Comparison of ENCODE assay signal across 13 cellular contexts in genomic region chr6:100296810-100297544, GRCh38.
DNase-seq lines count a peak whose midpoint lies in the region; ATAC-seq and TF ChIP-seq lines count a peak whose summit lies in the region.
"Had no signal": no experiment of that assay in that cellular context is flagged by ENCODE, and none has a peak within 500 bp of the region (broad histone marks: within the 10 kb centered on the region; RNA-seq: fewer than 3 reads in every experiment).

No MANE protein-coding gene starts in this region.

- H3K27ac Mint-ChIP-seq in immature natural killer cell: no peak overlapping the region
- H3K27ac Mint-ChIP-seq: mesothelial cell of epicardium had no signal

- DNase-seq in DMS53 (lab: John Stamatoyannopoulos, UW) (peak; percentile 68), NCI-H1436 treated with DMSO at 0.1 percent for 48 hours (lab: John Stamatoyannopoulos, UW) (peak; percentile 11), astrocyte of the spinal cord (ENCODE audit: low read depth, low spot score) (peak; percentile 82), lung microvascular endothelial cell (ENCODE audit: low read depth in 2 of 2) (peak; percentile 85 to 94), immature natural killer cell (no peak), KBM-7 (no peak)
- no peak for DNase-seq in activated naive CD4-positive, alpha-beta T cell (lab: John Stamatoyannopoulos, UW)
- DNase-seq: activated CD4-positive, alpha-beta T cell treated with anti-CD3 and anti-CD28 coated beads for 48 hours; activated naive CD4-positive, alpha-beta T cell treated with anti-CD3 and anti-CD28 coated beads, Interleukin-2, amount 50 U/mL, for 16 hours; erythroblast had no signal

- no peaks in the 10 kb centered on the region for H3K36me3 Mint-ChIP-seq in immature natural killer cell
- H3K36me3 Mint-ChIP-seq: mesothelial cell of epicardium had no signal

- H3K4me1 Mint-ChIP-seq in immature natural killer cell: no peaks in the 10 kb centered on the region

- H3K4me3 ChIP-seq in astrocyte of the spinal cord (ENCODE audit: low read depth, low read length): no peak overlapping the region
- H3K4me3 ChIP-seq: thoracic aorta had no signal

- no peak overlapping the region for H3K4me3 Mint-ChIP-seq in immature natural killer cell
- H3K4me3 Mint-ChIP-seq: mesothelial cell of epicardium had no signal

- H3K9me3 Mint-ChIP-seq in immature natural killer cell: peaks cover 0 to 5% (median under 1%) of the 10 kb centered on the region in 6 donors
- H3K9me3 Mint-ChIP-seq: mesothelial cell of epicardium had no signal

- in situ Hi-C loops in astrocyte of the spinal cord (cut with HindIII; ENCODE audit: low sequenced_read_pairs): no loop called here
- in situ Hi-C loops in KBM-7 (cut with MboI; ENCODE audit: low pct_unique_long_range_greater_than_20kb, low sequenced_read_pairs): no loop called here

- TF ChIP-seq CTCF in astrocyte of the spinal cord (IDR thresholded peaks at IDR 0.05; ENCODE audit: low read depth, low read length): no peak

- H3K27me3 Mint-ChIP-seq in immature natural killer cell (ENCODE audit: low read depth in 3 of 3): peaks cover 0 to 3% (median 0%) of the 10 kb centered on the region in 3 donors

- no peak for ATAC-seq in HG03196 (IDR thresholded peaks at IDR 0.05; ENCODE audit: unreplicated experiment)

Comparison
In these comparisons a context has a peak if more than half of its experiments do, and no peak if none do; other contexts are left out.
1. DNase-seq: peak in DMS53 (single experiment), NCI-H1436 treated with DMSO at 0.1 percent for 48 hours (single experiment), astrocyte of the spinal cord (single experiment) and lung microvascular endothelial cell (2 of 2); none in immature natural killer cell (0 of 3), activated naive CD4-positive, alpha-beta T cell (0 of 4) and KBM-7 (single experiment).